ENCODE assay signal across 1 cellular context in genomic region chr20:7352165-7352564, GRCh38.
TF ChIP-seq lines count a peak whose summit lies in the region.

No MANE protein-coding gene starts in this region.

TF ChIP-seq in HepG2, 621 proteins besides CTCF, POLR2A, EP300 and RAD21 (continued from another document):
- TF ChIP-seq ZSCAN5A (CRISPR knock-in tag; IDR thresholded peaks at IDR 0.05; ENCODE audit: borderline replicate concordance) (no peak), ATF7-NPFF (CRISPR knock-in tag; IDR thresholded peaks at IDR 0.05; ENCODE audit: low read depth) (no peak), GATA4 (IDR thresholded peaks at IDR 0.05; ENCODE audit: borderline replicate concordance, low read depth) (no peak), RBM39 (IDR thresholded peaks at IDR 0.05; ENCODE audit: low read depth, low read length, poor library complexity, severe bottlenecking) (no peak), AHDC1 (CRISPR knock-in tag; IDR thresholded peaks at IDR 0.05; ENCODE audit: borderline replicate concordance) (no peak), ZNF414 (CRISPR knock-in tag; IDR thresholded peaks at IDR 0.05) (no peak), CEBPB (IDR thresholded peaks at IDR 0.05; ENCODE audit: borderline replicate concordance, low read depth, low read length) (no peak)
